Comparison of ENCODE assay signal across 26 cellular contexts in the genomic region with DNA sequence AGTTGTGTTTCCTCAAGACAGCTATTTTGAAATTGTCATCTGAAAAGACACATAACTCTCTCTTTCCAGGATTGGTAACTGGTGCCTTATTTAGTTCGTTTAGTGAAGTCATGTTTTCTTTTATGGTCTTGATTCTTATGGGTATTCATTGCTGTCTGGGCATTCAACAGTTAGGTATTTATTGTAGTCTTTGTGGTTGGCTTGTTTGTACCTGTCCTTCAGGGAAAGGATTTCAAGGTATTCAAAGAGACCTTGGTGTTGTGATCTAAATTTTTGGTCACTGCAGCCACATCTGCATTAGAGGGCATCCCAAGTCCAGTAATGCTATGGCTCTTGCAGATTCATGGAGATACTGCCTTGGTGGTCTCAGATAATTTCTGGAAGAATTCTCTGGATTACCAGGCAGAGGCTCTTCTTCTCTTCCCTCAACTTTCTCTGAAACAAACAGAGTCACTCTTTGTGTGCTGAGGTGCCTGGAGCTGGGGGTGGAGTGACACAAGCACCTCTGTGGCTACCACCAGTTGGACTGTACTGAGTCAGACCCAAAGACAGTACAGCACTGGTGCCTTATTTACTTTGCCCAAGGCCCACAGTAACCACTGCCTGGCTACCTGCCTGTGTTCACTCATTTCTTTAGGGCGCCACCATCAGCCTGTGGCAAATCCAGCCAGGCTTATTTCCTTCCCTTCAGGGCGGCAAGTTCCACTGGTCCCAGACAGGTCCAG.
"Had no signal": no experiment of that assay in that cellular context is flagged by ENCODE, and none has a peak within 500 bp of the region (broad histone marks: within the 10 kb centered on the region; RNA-seq: fewer than 3 reads in every experiment).

No MANE protein-coding gene starts in this region.

- H3K4me1 Mint-ChIP-seq: activated CD8-positive, alpha-beta memory T cell treated with anti-CD3 and anti-CD28 coated beads, Interleukin-2, amount 10 ng/mL, durations not matched to agents 7 days and 5 days had no signal

- DNase-seq: activated CD4-positive, alpha-beta memory T cell treated with anti-CD3 and anti-CD28 coated beads for 36 hours; activated CD4-positive, alpha-beta T cell treated with anti-CD3 and anti-CD28 coated beads for 1 hour; activated CD4-positive, alpha-beta T cell treated with anti-CD3 and anti-CD28 coated beads for 4 hours; activated CD8-positive, alpha-beta memory T cell treated with anti-CD3 and anti-CD28 coated beads, Interleukin-2, amount 10 ng/mL, durations not matched to agents 7 days and 5 days; activated CD8-positive, alpha-beta memory T cell treated with anti-CD3 and anti-CD28 coated beads, Interleukin-2, amount 50 U/mL, for 4 hours; activated CD8-positive, alpha-beta T cell treated with anti-CD3 and anti-CD28 coated beads, Interleukin-2, amount 10 ng/mL, durations not matched to agents 7 days and 5 days; activated gamma-delta T cell treated with Interleukin-2 at 50 U/mL for 16 hours; activated naive CD4-positive, alpha-beta T cell treated with anti-CD3 and anti-CD28 coated beads, Interleukin-2, amount 50 U/mL, for 16 hours; activated naive CD4-positive, alpha-beta T cell treated with Interleukin-2 at 50 U/mL for 16 hours; activated T-cell treated with anti-CD3 and anti-CD28 coated beads, Interleukin-2, amount 50 U/mL, for 1 hour; activated T-cell treated with anti-CD3 and anti-CD28 coated beads, Interleukin-2, amount 50 U/mL, for 48 hours; amniotic stem cell; anterior cingulate cortex; brain microvascular endothelial cell; central memory CD4-positive, alpha-beta T cell; cerebellar nuclear complex; colonic mucosa; effector CD8-positive, alpha-beta T cell; erythroblast; foreskin melanocyte; heart right ventricle; T-helper 2 cell had no signal

- H3K36me3 ChIP-seq: brain microvascular endothelial cell, colonic mucosa, esophagus muscularis mucosa, gastroesophageal sphincter, heart right ventricle had no signal

- H3K27ac Mint-ChIP-seq: activated CD4-positive, alpha-beta memory T cell treated with anti-CD3 and anti-CD28 coated beads for 36 hours; activated CD8-positive, alpha-beta memory T cell treated with anti-CD3 and anti-CD28 coated beads, Interleukin-2, amount 10 ng/mL, durations not matched to agents 7 days and 5 days; activated CD8-positive, alpha-beta T cell treated with anti-CD3 and anti-CD28 coated beads, Interleukin-2, amount 10 ng/mL, durations not matched to agents 7 days and 5 days; activated naive CD8-positive, alpha-beta T cell; activated T-helper 1 cell treated with anti-CD3 and anti-CD28 coated beads, Interleukin-12 subunit alpha, Interleukin-12 subunit beta, Interleukin-2, Interleukin-4 antibody, amounts not matched to agents 30 ng/mL and 10 ng/mL and 1 ng/mL, durations not matched to agents 14 hours and 24 hours and 36 hours had no signal

- H3K27me3 Mint-ChIP-seq: activated CD4-positive, alpha-beta memory T cell treated with anti-CD3 and anti-CD28 coated beads for 36 hours; activated CD8-positive, alpha-beta memory T cell treated with anti-CD3 and anti-CD28 coated beads, Interleukin-2, amount 10 ng/mL, durations not matched to agents 7 days and 5 days; activated naive CD8-positive, alpha-beta T cell had no signal

- H3K4me1 ChIP-seq: colonic mucosa, esophagus muscularis mucosa, gastroesophageal sphincter, heart right ventricle had no signal

- H3K27ac ChIP-seq: brain microvascular endothelial cell, colonic mucosa, esophagus muscularis mucosa, gastroesophageal sphincter, heart right ventricle had no signal

- H3K9me3 ChIP-seq: colonic mucosa had no signal

- H3K27me3 ChIP-seq: brain microvascular endothelial cell, colonic mucosa, esophagus muscularis mucosa, gastroesophageal sphincter, heart right ventricle had no signal

- H3K36me3 Mint-ChIP-seq: activated CD4-positive, alpha-beta memory T cell treated with anti-CD3 and anti-CD28 coated beads for 36 hours; activated CD8-positive, alpha-beta memory T cell treated with anti-CD3 and anti-CD28 coated beads, Interleukin-2, amount 10 ng/mL, durations not matched to agents 7 days and 5 days; activated naive CD8-positive, alpha-beta T cell had no signal

- H3K4me3 Mint-ChIP-seq: activated CD4-positive, alpha-beta memory T cell treated with anti-CD3 and anti-CD28 coated beads for 36 hours; activated CD8-positive, alpha-beta memory T cell treated with anti-CD3 and anti-CD28 coated beads, Interleukin-2, amount 10 ng/mL, durations not matched to agents 7 days and 5 days; activated CD8-positive, alpha-beta T cell treated with anti-CD3 and anti-CD28 coated beads, Interleukin-2, amount 10 ng/mL, durations not matched to agents 7 days and 5 days; activated naive CD8-positive, alpha-beta T cell; activated T-helper 1 cell treated with anti-CD3 and anti-CD28 coated beads, Interleukin-12 subunit alpha, Interleukin-12 subunit beta, Interleukin-2, Interleukin-4 antibody, amounts not matched to agents 30 ng/mL and 10 ng/mL and 1 ng/mL, durations not matched to agents 14 hours and 24 hours and 36 hours had no signal

- H3K4me3 ChIP-seq: colonic mucosa, esophagus muscularis mucosa, gastroesophageal sphincter, heart right ventricle had no signal
